Comparison of ENCODE assay signal across 18 cellular contexts in the genomic region with DNA sequence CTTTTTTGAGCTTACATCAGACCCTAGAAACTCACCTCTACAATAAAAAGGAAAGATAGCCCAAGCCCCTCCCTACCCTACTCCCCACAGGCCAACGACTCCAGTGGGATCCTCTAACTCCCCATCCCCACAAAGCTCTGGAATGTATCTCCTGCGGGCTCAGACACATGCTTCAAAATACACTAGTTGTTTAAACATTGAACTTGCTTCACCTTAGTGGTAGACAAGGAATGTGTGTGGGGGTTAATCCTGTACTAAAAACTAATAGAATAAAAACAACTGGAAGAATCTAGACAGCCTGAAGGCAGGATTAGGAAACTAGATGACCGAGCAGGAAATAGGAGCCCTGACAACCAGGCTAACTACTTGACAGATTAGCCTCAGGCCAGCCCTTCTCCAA.
"Had no signal": no experiment of that assay in that cellular context is flagged by ENCODE, and none has a peak within 500 bp of the region (broad histone marks: within the 10 kb centered on the region; RNA-seq: fewer than 3 reads in every experiment).

No MANE protein-coding gene starts in this region.

- H3K4me3 Mint-ChIP-seq: dendritic cell treated with granulocyte-macrophage colony-stimulating factor and Interleukin-4, amounts not matched to agents 40 ng/mL and 50 ng/mL, for 4 days; effector memory CD8-positive, alpha-beta T cell; naive B cell; stimulated activated effector memory CD8-positive, alpha-beta T cell treated with anti-CD3 and anti-CD28 coated beads, Interleukin-12 subunit alpha, Interleukin-12 subunit beta, amount 100 ng/mL, for 72 hours had no signal

- H3K27me3 ChIP-seq: adrenal gland, body of pancreas, esophagus muscularis mucosa, neutrophil, right atrium auricular region, thyroid gland, vagina had no signal

- H3K36me3 ChIP-seq: adrenal gland, esophagus muscularis mucosa, neutrophil, right atrium auricular region, thyroid gland, vagina had no signal

- DNase-seq: activated CD4-positive, alpha-beta T cell treated with anti-CD3 and anti-CD28 coated beads, Interleukin-2, amount 50 U/mL, for 4 hours; activated CD4-positive, CD25-positive, alpha-beta regulatory T cell; activated naive CD4-positive, alpha-beta T cell treated with anti-CD3 and anti-CD28 coated beads, Interleukin-2, amount 50 U/mL, for 16 hours; activated T-cell treated with anti-CD3 and anti-CD28 coated beads, Interleukin-2, amount 50 U/mL, for 1 hour; adrenal gland; body of pancreas; effector memory CD8-positive, alpha-beta T cell; midbrain; naive B cell; small intestine; T-helper 2 cell; thyroid gland had no signal

- H3K4me3 ChIP-seq: adrenal gland, body of pancreas, esophagus muscularis mucosa, right atrium auricular region, thyroid gland, vagina had no signal

- ATAC-seq: body of pancreas; effector memory CD8-positive, alpha-beta T cell; stimulated activated effector memory CD8-positive, alpha-beta T cell treated with anti-CD3 and anti-CD28 coated beads, Interleukin-12 subunit alpha, Interleukin-12 subunit beta, amount 100 ng/mL, for 72 hours had no signal

- H3K4me1 Mint-ChIP-seq: stimulated activated effector memory CD8-positive, alpha-beta T cell treated with anti-CD3 and anti-CD28 coated beads, Interleukin-12 subunit alpha, Interleukin-12 subunit beta, amount 100 ng/mL, for 72 hours had no signal

- H3K9me3 ChIP-seq: adrenal gland, body of pancreas, esophagus muscularis mucosa, neutrophil, right atrium auricular region, thyroid gland, vagina had no signal

- H3K27ac ChIP-seq: adrenal gland, body of pancreas, esophagus muscularis mucosa, neutrophil, right atrium auricular region, thyroid gland, vagina had no signal

- H3K9me3 Mint-ChIP-seq: dendritic cell treated with granulocyte-macrophage colony-stimulating factor and Interleukin-4, amounts not matched to agents 40 ng/mL and 50 ng/mL, for 4 days; effector memory CD8-positive, alpha-beta T cell; stimulated activated effector memory CD8-positive, alpha-beta T cell treated with anti-CD3 and anti-CD28 coated beads, Interleukin-12 subunit alpha, Interleukin-12 subunit beta, amount 100 ng/mL, for 72 hours had no signal

- H3K4me1 ChIP-seq: adrenal gland, body of pancreas, esophagus muscularis mucosa, right atrium auricular region, thyroid gland, vagina had no signal

- FAIRE-seq: small intestine had no signal

- H3K27ac Mint-ChIP-seq: dendritic cell treated with granulocyte-macrophage colony-stimulating factor and Interleukin-4, amounts not matched to agents 40 ng/mL and 50 ng/mL, for 4 days; effector memory CD8-positive, alpha-beta T cell; naive B cell; stimulated activated effector memory CD8-positive, alpha-beta T cell treated with anti-CD3 and anti-CD28 coated beads, Interleukin-12 subunit alpha, Interleukin-12 subunit beta, amount 100 ng/mL, for 72 hours had no signal

- H3K27me3 Mint-ChIP-seq: dendritic cell treated with granulocyte-macrophage colony-stimulating factor and Interleukin-4, amounts not matched to agents 40 ng/mL and 50 ng/mL, for 4 days; naive B cell had no signal

- H3K36me3 Mint-ChIP-seq: naive B cell; stimulated activated effector memory CD8-positive, alpha-beta T cell treated with anti-CD3 and anti-CD28 coated beads, Interleukin-12 subunit alpha, Interleukin-12 subunit beta, amount 100 ng/mL, for 72 hours had no signal
